26 cellular contexts compared by ENCODE assay signal in the genomic region with DNA sequence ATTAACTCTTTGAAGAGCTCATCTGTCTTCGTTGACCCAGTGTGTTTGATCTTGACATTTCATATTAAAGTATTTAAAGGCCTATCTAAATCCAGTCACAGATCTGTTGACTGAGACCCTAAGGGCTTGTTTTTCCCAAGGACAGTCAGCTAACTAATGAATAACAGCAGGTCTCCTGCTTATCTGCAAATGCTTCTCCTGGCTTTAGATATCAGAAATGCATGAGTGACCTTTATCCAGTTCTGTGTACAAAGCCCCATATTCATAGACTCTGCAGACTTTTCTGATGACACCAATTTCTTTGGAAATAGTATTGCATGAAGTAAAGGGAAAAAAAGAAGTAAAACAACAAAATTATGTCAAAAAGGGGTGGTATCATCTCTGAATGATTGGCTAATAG.
DNase-seq lines count a peak whose midpoint lies in the region; ATAC-seq and TF ChIP-seq lines count a peak whose summit lies in the region.
"Had no signal": no experiment of that assay in that cellular context is flagged by ENCODE, and none has a peak within 500 bp of the region (broad histone marks: within the 10 kb centered on the region; RNA-seq: fewer than 3 reads in every experiment).

No MANE protein-coding gene starts in this region.

- H3K4me1 Mint-ChIP-seq in nephron: peaks cover 32% of the 10 kb centered on the region
- H3K4me1 Mint-ChIP-seq: activated B cell treated with CpG ODN at 0.5 μM for 24 hours had no signal

- H3K36me3 Mint-ChIP-seq in nephron (ENCODE audit: low read depth): peaks cover 46% of the 10 kb centered on the region

- no peaks in the 10 kb centered on the region for H3K27me3 Mint-ChIP-seq in nephron (ENCODE audit: low read depth)
- H3K27me3 Mint-ChIP-seq: activated B cell treated with CpG ODN at 0.5 μM for 24 hours; activated naive CD8-positive, alpha-beta T cell; CD4-positive, alpha-beta memory T cell had no signal

- DNase-seq in CD1c-positive myeloid dendritic cell (ENCODE audit: extremely low spot score): peak; percentile 15
- peak; percentile 68 for DNase-seq in HuH-7 (ENCODE audit: low spot score)
- DNase-seq in dorsolateral prefrontal cortex: no peak
- DNase-seq in NOMO-1 (lab: John Stamatoyannopoulos, UW; ENCODE audit: unreplicated experiment in 2 of 2): no peak
- no peak for DNase-seq in middle frontal gyrus (ENCODE audit: extremely low spot score, low spot score)
- DNase-seq: activated B cell treated with CpG ODN at 0.5 μM for 24 hours; activated CD4-positive, alpha-beta T cell treated with anti-CD3 and anti-CD28 coated beads, Interleukin-2, amount 50 U/mL, for 4 hours; activated CD8-positive, alpha-beta memory T cell treated with anti-CD3 and anti-CD28 coated beads, Interleukin-2, amount 50 U/mL, for 4 hours; CD4-positive, alpha-beta memory T cell; cerebellar nuclear complex; DMS153; effector CD4-positive, alpha-beta T cell; foreskin fibroblast; hypothalamus; mucosa of descending colon; NCI-H146; NCI-H524 treated with DMSO at 0.1 percent for 48 hours; pancreas; RPMI8226; T-helper 9 cell had no signal

- TF ChIP-seq CTCF in dorsolateral prefrontal cortex (IDR thresholded peaks at IDR 0.05 in 54 of 56, conservative IDR thresholded peaks at IDR 0.05 in 2 of 56; ENCODE audit: low read depth in 1 of 56, partially characterized antibody in 56 of 56) (no peak), nephron (IDR thresholded peaks at IDR 0.05; ENCODE audit: unreplicated experiment in 3 of 3) (no peak)

- no peaks in the 10 kb centered on the region for H3K9me3 Mint-ChIP-seq in nephron
- H3K9me3 Mint-ChIP-seq: activated B cell treated with CpG ODN at 0.5 μM for 24 hours; activated T-helper 2 cell treated with anti-CD3 and anti-CD28 coated beads, Interferon-gamma antibody, Interleukin-2, Interleukin-4, amounts not matched to agents 10 μg/mL and 5 μg/mL and 100 μg/mL, durations not matched to agents 14 hours and 24 hours and 36 hours; CD4-positive, alpha-beta memory T cell; GM23338 had no signal

- no peaks in the 10 kb centered on the region for H3K27me3 ChIP-seq in dorsolateral prefrontal cortex
- H3K27me3 ChIP-seq: pancreas had no signal

- peak overlapping the region in 58 of 59 donors; percentile 13 to 92 (median 74) for H3K27ac ChIP-seq in dorsolateral prefrontal cortex
- H3K27ac ChIP-seq: KMS-11 had no signal

- no peak overlapping the region for H3K4me3 Mint-ChIP-seq in nephron
- H3K4me3 Mint-ChIP-seq: activated B cell treated with CpG ODN at 0.5 μM for 24 hours; activated naive CD8-positive, alpha-beta T cell; CD4-positive, alpha-beta memory T cell; GM23338 had no signal

- intact Hi-C loops in dorsolateral prefrontal cortex (cut with DNase I): no loop called here

- no peak overlapping the region for H3K4me3 ChIP-seq in dorsolateral prefrontal cortex
- H3K4me3 ChIP-seq: GM23338, mucosa of descending colon, pancreas had no signal

- peak overlapping the region; percentile 40 to 78 (median 53) for H3K27ac Mint-ChIP-seq in nephron
- H3K27ac Mint-ChIP-seq: activated B cell treated with CpG ODN at 0.5 μM for 24 hours; activated naive CD8-positive, alpha-beta T cell; activated T-helper 2 cell treated with anti-CD3 and anti-CD28 coated beads, Interferon-gamma antibody, Interleukin-2, Interleukin-4, amounts not matched to agents 10 μg/mL and 5 μg/mL and 100 μg/mL, durations not matched to agents 14 hours and 24 hours and 36 hours; GM23338 had no signal

- no peak for ATAC-seq in GM21526 (IDR thresholded peaks at IDR 0.05; ENCODE audit: low FRiP score, unreplicated experiment)
- ATAC-seq: GM23338, mucosa of descending colon had no signal

Comparison
In these comparisons a context has a peak if more than half of its experiments do, and no peak if none do; other contexts are left out.
1. DNase-seq: peak in CD1c-positive myeloid dendritic cell (single experiment) and HuH-7 (single experiment); none in dorsolateral prefrontal cortex (0 of 10), NOMO-1 (0 of 2) and middle frontal gyrus (single experiment).